In genomic region chr10:68332259-68333057, GRCh38 we compare ENCODE assay signal across 8 cellular contexts. TPM values are rescaled to one million over a fixed set of nuclear protein-coding genes. Genes with fewer than 3 reads are reported as not detected.
DNase-seq lines count a peak whose midpoint lies in the region; ATAC-seq and TF ChIP-seq lines count a peak whose summit lies in the region.

Gene PBLD, minus strand, starts transcription at chr10:68332928. Its CDS starts 26,084 bp downstream, at chr10:68306844.

- H3K9ac ChIP-seq in liver (ENCODE audit: low read depth in 1 of 2, low read length in 2 of 2): peak within 1 kb of the TSS; percentile 89 to 99

- peaks cover 44% of the 10 kb centered on the region for H3K36me3 Mint-ChIP-seq in activated CD4-positive, alpha-beta T cell treated with anti-CD3 and anti-CD28 coated beads, Interleukin-2, amount 10 ng/mL, durations not matched to agents 24 days and 14 days (ENCODE audit: low read depth)

- peak; percentile 59 to 61 for TF ChIP-seq RAD21 in liver (IDR thresholded peaks at IDR 0.05)

- no peaks in the 10 kb centered on the region for H3K9me3 Mint-ChIP-seq in activated CD4-positive, alpha-beta T cell treated with anti-CD3 and anti-CD28 coated beads, Interleukin-2, amount 10 ng/mL, durations not matched to agents 24 days and 14 days

- under 1% methylated on average over 51 of the region's 51 CpGs for WGBS in liver

- peak within 1 kb of the TSS; percentile 94 to 98 for H3K27ac ChIP-seq in liver (ENCODE audit: low read depth in 1 of 2, low read length in 2 of 2)

- peaks cover 52% of the 10 kb centered on the region for H3K4me1 Mint-ChIP-seq in activated CD4-positive, alpha-beta T cell treated with anti-CD3 and anti-CD28 coated beads, Interleukin-2, amount 10 ng/mL, durations not matched to agents 24 days and 14 days

- no peaks in the 10 kb centered on the region for H3K27me3 ChIP-seq in liver (ENCODE audit: control insufficient read depth in 4 of 4, insufficient read depth in 4 of 4, low read length in 3 of 4)

- peak within 1 kb of the TSS; percentile 99 for H3K4me3 Mint-ChIP-seq in activated CD4-positive, alpha-beta T cell treated with anti-CD3 and anti-CD28 coated beads, Interleukin-2, amount 10 ng/mL, durations not matched to agents 24 days and 14 days

- peak within 1 kb of the TSS; percentile 100 for H3K27ac Mint-ChIP-seq in activated CD4-positive, alpha-beta T cell treated with anti-CD3 and anti-CD28 coated beads, Interleukin-2, amount 10 ng/mL, durations not matched to agents 24 days and 14 days

- intact Hi-C loops in activated CD4-positive, alpha-beta T cell treated with anti-CD3 and anti-CD28 coated beads, Interleukin-2, amount 10 ng/mL, durations not matched to agents 24 days and 14 days (cut with micrococcal nuclease): loop anchor here (1.0 to 10.0 kb wide), 5 partner anchors 9 to 570 kb away; partner anchors contain the start of genes DDX50 and RUFY2

- peaks cover 2% of the 10 kb centered on the region for H3K27me3 Mint-ChIP-seq in activated CD4-positive, alpha-beta T cell treated with anti-CD3 and anti-CD28 coated beads, Interleukin-2, amount 10 ng/mL, durations not matched to agents 24 days and 14 days

- H3K36me3 ChIP-seq in liver (ENCODE audit: control insufficient read depth in 4 of 4, insufficient read depth in 3 of 4, low read depth in 1 of 4, low read length in 3 of 4): peaks cover 0 to 2% (median 0%) of the 10 kb centered on the region in 4 donors

- DNase-seq in ACHN (peak; percentile 83), NCI-H345 treated with DMSO at 0.1 percent for 48 hours (lab: John Stamatoyannopoulos, UW; ENCODE audit: unreplicated experiment) (peak; percentile 40), dermis microvascular lymphatic vessel endothelial cell (ENCODE audit: low read depth in 2 of 2) (peak; percentile 68 to 85)
- peak; percentile 89 for DNase-seq in activated CD4-positive, alpha-beta T cell treated with anti-CD3 and anti-CD28 coated beads, Interleukin-2, amount 10 ng/mL, durations not matched to agents 24 days and 14 days
- peak; percentile 61 for DNase-seq in stimulated activated CD4-positive, alpha-beta T cell treated with anti-CD3 and anti-CD28 coated beads, Interleukin-4, amount 100 ng/mL, for 1 hour

- in situ Hi-C loops in ACHN (cut with HindIII; ENCODE audit: low pct_ligation_motif_present, low pct_unique_long_range_greater_than_20kb, low sequenced_read_pairs): no loop called here

- ATAC-seq in GM18907 (IDR thresholded peaks at IDR 0.05; ENCODE audit: unreplicated experiment) (peak; percentile 29), HG03159 (IDR thresholded peaks at IDR 0.05; ENCODE audit: unreplicated experiment) (peak; percentile 19)

- no peaks in the 10 kb centered on the region for H3K9me3 ChIP-seq in liver (ENCODE audit: control insufficient read depth in 4 of 4, low read length in 3 of 4)

- TF ChIP-seq CTCF in liver (IDR thresholded peaks at IDR 0.05; ENCODE audit: low read depth, low read length, missing input control): peak; percentile 28

- H3K4me1 ChIP-seq in liver (ENCODE audit: control insufficient read depth in 4 of 4, insufficient read depth in 4 of 4, low read length in 3 of 4): peaks cover 8 to 56% (median 35%) of the 10 kb centered on the region in 4 donors

- H3K4me3 ChIP-seq in liver (ENCODE audit: low read depth in 1 of 3, low read length in 3 of 3): peak within 1 kb of the TSS; percentile 88 to 98 (median 94)

TF ChIP-seq in liver, 16 proteins besides CTCF, POLR2A, EP300 and RAD21:
- TF ChIP-seq FOXA2 (IDR thresholded peaks at IDR 0.05) (no peak), TAF1 (conservative IDR thresholded peaks at IDR 0.05) (peak; percentile 71), YY1 (IDR thresholded peaks at IDR 0.05) (peak; percentile 98), MAX (IDR thresholded peaks at IDR 0.05) (no peak), GABPA (IDR thresholded peaks at IDR 0.05 in 1 of 2, conservative IDR thresholded peaks at IDR 0.05 in 1 of 2) (no peak), ATF3 (IDR thresholded peaks at IDR 0.05) (no peak), SP1 (IDR thresholded peaks at IDR 0.05) (peak; percentile 24), EGR1 (IDR thresholded peaks at IDR 0.05; ENCODE audit: low read depth in 2 of 2) (no peak), NR2F2 (IDR thresholded peaks at IDR 0.05) (no peak), RXRA (IDR thresholded peaks at IDR 0.05) (peak in 1 of 2 donors; percentile 16), HNF4A (conservative IDR thresholded peaks at IDR 0.05) (no peak), ZBTB33 (IDR thresholded peaks at IDR 0.05) (no peak)

RNA-seq across cellular contexts. Expression of gene PBLD, which starts in this region (rescaled TPM):
- total RNA-seq in activated CD4-positive, alpha-beta T cell treated with anti-CD3 and anti-CD28 coated beads, Interleukin-2, amount 10 ng/mL, durations not matched to agents 24 days and 14 days: 0.88 and 1.6 TPM in 2 replicates
- total RNA-seq in dermis microvascular lymphatic vessel endothelial cell (3.5 and 4.8 TPM in 2 replicates), liver (100 to 1,000 TPM; 106 to 175 TPM)
- polyA plus RNA-seq in liver: 100 to 1,000 TPM in 1 of 2 donors, 10 to 100 TPM in 1; 63.3 to 101 TPM

Comparison
In these comparisons a context has a peak if more than half of its experiments do, and no peak if none do; other contexts are left out.
1. Peak in every context shown above with its lines: DNase-seq, ATAC-seq, H3K4me3 ChIP-seq and H3K27ac ChIP-seq.
2. RNA of gene PBLD (total RNA-seq): 106 to 175 TPM in liver; 3.5 to 4.8 TPM in dermis microvascular lymphatic vessel endothelial cell and 0.88 to 1.6 TPM in activated CD4-positive, alpha-beta T cell treated with anti-CD3 and anti-CD28 coated beads, Interleukin-2, amount 10 ng/mL, durations not matched to agents 24 days and 14 days; every median in the first group is over 10 times any median in the second.